ENCODE assay signal across 1 cellular context in the genomic region with DNA sequence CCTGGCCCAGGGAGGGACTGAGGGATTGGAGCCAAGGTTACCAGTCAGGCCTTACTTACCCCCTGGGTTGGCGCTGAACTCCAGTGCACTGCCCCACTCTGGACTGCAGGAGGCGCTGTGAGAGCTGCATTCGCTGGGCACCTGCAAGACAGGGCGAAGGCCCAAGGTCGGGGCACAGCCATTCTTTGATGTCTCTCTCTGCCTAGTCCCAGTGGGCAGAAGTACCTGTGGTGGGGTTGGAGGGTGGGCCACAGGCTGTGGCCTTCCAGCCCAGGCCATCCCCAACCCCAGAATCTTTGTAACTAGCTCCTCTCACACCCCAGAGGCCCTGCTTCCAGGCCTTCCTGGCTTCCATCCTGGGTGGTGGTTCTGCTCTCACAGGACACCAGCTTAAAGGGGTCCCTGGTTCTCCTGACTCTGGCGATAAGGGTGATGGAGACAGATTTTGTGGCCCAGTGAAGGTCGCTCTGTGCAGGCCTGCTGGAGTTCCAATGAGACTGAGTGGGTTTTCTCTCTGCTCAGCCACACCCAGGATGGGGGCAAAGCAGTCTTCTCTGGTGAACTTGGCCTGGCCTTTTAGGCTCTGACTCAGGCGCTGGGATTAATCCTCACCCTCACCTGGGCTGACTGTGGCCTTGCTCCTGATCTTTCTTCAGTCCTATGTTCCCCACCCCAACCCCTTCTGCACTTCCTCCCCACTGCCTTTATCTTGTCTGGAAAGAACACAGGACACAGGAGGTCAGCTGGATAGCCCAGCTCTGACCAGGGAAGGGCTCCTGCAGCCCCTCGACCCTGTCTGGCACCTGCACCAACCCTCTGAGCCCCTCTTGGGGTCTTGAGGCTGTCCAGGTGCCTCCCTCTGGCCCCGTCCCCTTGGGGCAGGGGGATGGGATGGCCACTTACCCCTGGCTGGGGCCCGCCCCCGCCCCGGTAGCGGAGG.
A peak's percentile ranks its signal among the peaks of the same experiment; 100 is the strongest.
TF ChIP-seq lines count a peak whose summit lies in the region.

No MANE protein-coding gene starts in this region.

TF ChIP-seq in HepG2, 621 proteins besides CTCF, POLR2A, EP300 and RAD21:
- TF ChIP-seq, protein P1, sequence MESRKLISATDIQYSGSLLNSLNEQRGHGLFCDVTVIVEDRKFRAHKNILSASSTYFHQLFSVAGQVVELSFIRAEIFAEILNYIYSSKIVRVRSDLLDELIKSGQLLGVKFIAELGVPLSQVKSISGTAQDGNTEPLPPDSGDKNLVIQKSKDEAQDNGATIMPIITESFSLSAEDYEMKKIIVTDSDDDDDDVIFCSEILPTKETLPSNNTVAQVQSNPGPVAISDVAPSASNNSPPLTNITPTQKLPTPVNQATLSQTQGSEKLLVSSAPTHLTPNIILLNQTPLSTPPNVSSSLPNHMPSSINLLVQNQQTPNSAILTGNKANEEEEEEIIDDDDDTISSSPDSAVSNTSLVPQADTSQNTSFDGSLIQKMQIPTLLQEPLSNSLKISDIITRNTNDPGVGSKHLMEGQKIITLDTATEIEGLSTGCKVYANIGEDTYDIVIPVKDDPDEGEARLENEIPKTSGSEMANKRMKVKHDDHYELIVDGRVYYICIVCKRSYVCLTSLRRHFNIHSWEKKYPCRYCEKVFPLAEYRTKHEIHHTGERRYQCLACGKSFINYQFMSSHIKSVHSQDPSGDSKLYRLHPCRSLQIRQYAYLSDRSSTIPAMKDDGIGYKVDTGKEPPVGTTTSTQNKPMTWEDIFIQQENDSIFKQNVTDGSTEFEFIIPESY (CRISPR knock-in tag; IDR thresholded peaks at IDR 0.05) = peak; percentile 68
- TF ChIP-seq STAG1 (CRISPR knock-in tag; IDR thresholded peaks at IDR 0.05) (peak; percentile 37), RELA (CRISPR knock-in tag; IDR thresholded peaks at IDR 0.05) (no peak), SNRNP70 (IDR thresholded peaks at IDR 0.05; ENCODE audit: low read depth, low read length) (no peak), ZNF570 (CRISPR knock-in tag; IDR thresholded peaks at IDR 0.05; ENCODE audit: borderline replicate concordance) (no peak), ZNF24 (IDR thresholded peaks at IDR 0.05) (no peak)
- TF ChIP-seq, protein P2, sequence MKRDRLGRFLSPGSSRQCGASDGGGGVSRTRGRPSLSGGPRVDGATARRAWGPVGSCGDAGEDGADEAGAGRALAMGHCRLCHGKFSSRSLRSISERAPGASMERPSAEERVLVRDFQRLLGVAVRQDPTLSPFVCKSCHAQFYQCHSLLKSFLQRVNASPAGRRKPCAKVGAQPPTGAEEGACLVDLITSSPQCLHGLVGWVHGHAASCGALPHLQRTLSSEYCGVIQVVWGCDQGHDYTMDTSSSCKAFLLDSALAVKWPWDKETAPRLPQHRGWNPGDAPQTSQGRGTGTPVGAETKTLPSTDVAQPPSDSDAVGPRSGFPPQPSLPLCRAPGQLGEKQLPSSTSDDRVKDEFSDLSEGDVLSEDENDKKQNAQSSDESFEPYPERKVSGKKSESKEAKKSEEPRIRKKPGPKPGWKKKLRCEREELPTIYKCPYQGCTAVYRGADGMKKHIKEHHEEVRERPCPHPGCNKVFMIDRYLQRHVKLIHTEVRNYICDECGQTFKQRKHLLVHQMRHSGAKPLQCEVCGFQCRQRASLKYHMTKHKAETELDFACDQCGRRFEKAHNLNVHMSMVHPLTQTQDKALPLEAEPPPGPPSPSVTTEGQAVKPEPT (CRISPR knock-in tag; IDR thresholded peaks at IDR 0.05; ENCODE audit: low read depth) = no peak
- TF ChIP-seq, protein P3, sequence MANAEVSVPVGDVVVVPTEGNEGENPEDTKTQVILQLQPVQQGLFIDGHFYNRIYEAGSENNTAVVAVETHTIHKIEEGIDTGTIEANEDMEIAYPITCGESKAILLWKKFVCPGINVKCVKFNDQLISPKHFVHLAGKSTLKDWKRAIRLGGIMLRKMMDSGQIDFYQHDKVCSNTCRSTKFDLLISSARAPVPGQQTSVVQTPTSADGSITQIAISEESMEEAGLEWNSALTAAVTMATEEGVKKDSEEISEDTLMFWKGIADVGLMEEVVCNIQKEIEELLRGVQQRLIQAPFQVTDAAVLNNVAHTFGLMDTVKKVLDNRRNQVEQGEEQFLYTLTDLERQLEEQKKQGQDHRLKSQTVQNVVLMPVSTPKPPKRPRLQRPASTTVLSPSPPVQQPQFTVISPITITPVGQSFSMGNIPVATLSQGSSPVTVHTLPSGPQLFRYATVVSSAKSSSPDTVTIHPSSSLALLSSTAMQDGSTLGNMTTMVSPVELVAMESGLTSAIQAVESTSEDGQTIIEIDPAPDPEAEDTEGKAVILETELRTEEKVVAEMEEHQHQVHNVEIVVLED (CRISPR knock-in tag; IDR thresholded peaks at IDR 0.05; ENCODE audit: borderline replicate concordance) = no peak
- TF ChIP-seq, protein P4, sequence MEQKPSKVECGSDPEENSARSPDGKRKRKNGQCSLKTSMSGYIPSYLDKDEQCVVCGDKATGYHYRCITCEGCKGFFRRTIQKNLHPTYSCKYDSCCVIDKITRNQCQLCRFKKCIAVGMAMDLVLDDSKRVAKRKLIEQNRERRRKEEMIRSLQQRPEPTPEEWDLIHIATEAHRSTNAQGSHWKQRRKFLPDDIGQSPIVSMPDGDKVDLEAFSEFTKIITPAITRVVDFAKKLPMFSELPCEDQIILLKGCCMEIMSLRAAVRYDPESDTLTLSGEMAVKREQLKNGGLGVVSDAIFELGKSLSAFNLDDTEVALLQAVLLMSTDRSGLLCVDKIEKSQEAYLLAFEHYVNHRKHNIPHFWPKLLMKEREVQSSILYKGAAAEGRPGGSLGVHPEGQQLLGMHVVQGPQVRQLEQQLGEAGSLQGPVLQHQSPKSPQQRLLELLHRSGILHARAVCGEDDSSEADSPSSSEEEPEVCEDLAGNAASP (CRISPR knock-in tag; IDR thresholded peaks at IDR 0.05; ENCODE audit: borderline replicate concordance) = no peak
- TF ChIP-seq, protein P5, sequence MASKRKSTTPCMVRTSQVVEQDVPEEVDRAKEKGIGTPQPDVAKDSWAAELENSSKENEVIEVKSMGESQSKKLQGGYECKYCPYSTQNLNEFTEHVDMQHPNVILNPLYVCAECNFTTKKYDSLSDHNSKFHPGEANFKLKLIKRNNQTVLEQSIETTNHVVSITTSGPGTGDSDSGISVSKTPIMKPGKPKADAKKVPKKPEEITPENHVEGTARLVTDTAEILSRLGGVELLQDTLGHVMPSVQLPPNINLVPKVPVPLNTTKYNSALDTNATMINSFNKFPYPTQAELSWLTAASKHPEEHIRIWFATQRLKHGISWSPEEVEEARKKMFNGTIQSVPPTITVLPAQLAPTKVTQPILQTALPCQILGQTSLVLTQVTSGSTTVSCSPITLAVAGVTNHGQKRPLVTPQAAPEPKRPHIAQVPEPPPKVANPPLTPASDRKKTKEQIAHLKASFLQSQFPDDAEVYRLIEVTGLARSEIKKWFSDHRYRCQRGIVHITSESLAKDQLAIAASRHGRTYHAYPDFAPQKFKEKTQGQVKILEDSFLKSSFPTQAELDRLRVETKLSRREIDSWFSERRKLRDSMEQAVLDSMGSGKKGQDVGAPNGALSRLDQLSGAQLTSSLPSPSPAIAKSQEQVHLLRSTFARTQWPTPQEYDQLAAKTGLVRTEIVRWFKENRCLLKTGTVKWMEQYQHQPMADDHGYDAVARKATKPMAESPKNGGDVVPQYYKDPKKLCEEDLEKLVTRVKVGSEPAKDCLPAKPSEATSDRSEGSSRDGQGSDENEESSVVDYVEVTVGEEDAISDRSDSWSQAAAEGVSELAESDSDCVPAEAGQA (IDR thresholded peaks at IDR 0.05; ENCODE audit: low read depth) = no peak
- TF ChIP-seq, protein P5 (CRISPR knock-in tag; IDR thresholded peaks at IDR 0.05; ENCODE audit: borderline replicate concordance) = no peak
